Comparison of ENCODE assay signal across 15 cellular contexts in genomic region chr3:186971578-186971977, GRCh38. TPM values are rescaled to one million over a fixed set of nuclear protein-coding genes. Genes with fewer than 3 reads are reported as not detected.
A peak's percentile ranks its signal among the peaks of the same experiment; 100 is the strongest.
DNase-seq lines count a peak whose midpoint lies in the region; ATAC-seq and TF ChIP-seq lines count a peak whose summit lies in the region.
"Had no signal": no experiment of that assay in that cellular context is flagged by ENCODE, and none has a peak within 500 bp of the region (broad histone marks: within the 10 kb centered on the region; RNA-seq: fewer than 3 reads in every experiment).

No MANE protein-coding gene starts in this region.

- peaks cover 67 to 82% of the 10 kb centered on the region in 2 donors for H3K36me3 Mint-ChIP-seq in CD4-positive, alpha-beta memory T cell
- H3K36me3 Mint-ChIP-seq in activated CD4-positive, alpha-beta memory T cell treated with anti-CD3 and anti-CD28 coated beads for 36 hours = peaks cover 69% of the 10 kb centered on the region

- no peak overlapping the region for H3K4me3 ChIP-seq in CD4-positive, alpha-beta memory T cell (ENCODE audit: low read length in 2 of 2)
- no peak overlapping the region for H3K4me3 ChIP-seq in parathyroid adenoma (ENCODE audit: low read depth, low read length)
- H3K4me3 ChIP-seq: sigmoid colon had no signal

- H3K27me3 ChIP-seq in CD4-positive, alpha-beta memory T cell (ENCODE audit: insufficient read depth, low read length) = no peaks in the 10 kb centered on the region
- H3K27me3 ChIP-seq in parathyroid adenoma (ENCODE audit: control insufficient read depth, insufficient read depth, low read length) = no peaks in the 10 kb centered on the region
- H3K27me3 ChIP-seq: sigmoid colon had no signal

- TF ChIP-seq POLR2A in erythroblast (IDR thresholded peaks at IDR 0.05; ENCODE audit: low read length) = no peak

- no peak overlapping the region for H2AFZ ChIP-seq in parathyroid adenoma

- no peak for DNase-seq in CD4-positive, alpha-beta memory T cell
- DNase-seq in activated CD4-positive, alpha-beta memory T cell treated with anti-CD3 and anti-CD28 coated beads for 36 hours = no peak
- DNase-seq in left cardiac atrium (peak; percentile 70), erythroblast (lab: John Stamatoyannopoulos, UW) (no peak)
- no peak for DNase-seq in activated naive CD4-positive, alpha-beta T cell treated with anti-CD3 and anti-CD28 coated beads, Interleukin-2, amount 50 U/mL, for 16 hours
- DNase-seq: activated gamma-delta T cell, AML-193, mesendoderm, NCI-H1048, NCI-H69, sigmoid colon had no signal

- intact Hi-C loops in CD4-positive, alpha-beta memory T cell (cut with micrococcal nuclease) = no loop called here
- intact Hi-C loops in activated CD4-positive, alpha-beta memory T cell treated with anti-CD3 and anti-CD28 coated beads for 36 hours (cut with micrococcal nuclease) = no loop called here
- intact Hi-C loops in left cardiac atrium (cut with DNase I) = no loop called here

- POLR2A ChIA-PET in CD4-positive, alpha-beta memory T cell (lab: Charles Lee; ENCODE audit: partially characterized antibody) = interaction anchor here (0.6 to 1.1 kb wide), 2 partner anchors 10 to 35 kb away, joined by 3 to 4 read pairs; no protein-coding TSS in a partner anchor
- POLR2A ChIA-PET in activated CD4-positive, alpha-beta memory T cell treated with anti-CD3 and anti-CD28 coated beads for 36 hours (lab: Charles Lee) = no interaction called here

- H3K9ac ChIP-seq in parathyroid adenoma = no peak overlapping the region

- H3K36me3 ChIP-seq in CD4-positive, alpha-beta memory T cell (ENCODE audit: insufficient read depth, low read length) = peaks cover 58% of the 10 kb centered on the region
- no peaks in the 10 kb centered on the region for H3K36me3 ChIP-seq in parathyroid adenoma (ENCODE audit: control insufficient read depth, insufficient read depth, low read length)
- H3K36me3 ChIP-seq: sigmoid colon had no signal

- CTCF ChIA-PET in CD4-positive, alpha-beta memory T cell (lab: Charles Lee; ENCODE audit: partially characterized antibody) = interaction anchor here (1.0 to 1.9 kb wide), 5 partner anchors 9 to 122 kb away, joined by 3 to 6 read pairs (median 3); no protein-coding TSS in a partner anchor
- CTCF ChIA-PET in activated CD4-positive, alpha-beta memory T cell treated with anti-CD3 and anti-CD28 coated beads for 36 hours (lab: Charles Lee) = interaction anchor here (1.0 to 1.4 kb wide), 2 partner anchors 122 to 194 kb away, joined by 3 to 4 read pairs; no protein-coding TSS in a partner anchor

- no peak overlapping the region for H3K27ac ChIP-seq in CD4-positive, alpha-beta memory T cell (ENCODE audit: low read depth, low read length)
- peak overlapping the region; percentile 34 for H3K27ac ChIP-seq in parathyroid adenoma

- no peaks in the 10 kb centered on the region for H3K9me3 ChIP-seq in CD4-positive, alpha-beta memory T cell (ENCODE audit: control insufficient read depth in 1 of 2, low read length in 2 of 2)
- H3K9me3 ChIP-seq in parathyroid adenoma (ENCODE audit: control insufficient read depth, low read length) = no peaks in the 10 kb centered on the region
- H3K9me3 ChIP-seq: sigmoid colon had no signal

- H3K27me3 Mint-ChIP-seq in CD4-positive, alpha-beta memory T cell = no peaks in the 10 kb centered on the region
- H3K27me3 Mint-ChIP-seq in activated CD4-positive, alpha-beta memory T cell treated with anti-CD3 and anti-CD28 coated beads for 36 hours = no peaks in the 10 kb centered on the region
- H3K27me3 Mint-ChIP-seq: dendritic cell treated with granulocyte-macrophage colony-stimulating factor and Interleukin-4, amounts not matched to agents 40 ng/mL and 50 ng/mL, for 4 days had no signal

- H3K4me3 Mint-ChIP-seq in CD4-positive, alpha-beta memory T cell = no peak overlapping the region
- no peak overlapping the region for H3K4me3 Mint-ChIP-seq in activated CD4-positive, alpha-beta memory T cell treated with anti-CD3 and anti-CD28 coated beads for 36 hours
- H3K4me3 Mint-ChIP-seq: dendritic cell treated with granulocyte-macrophage colony-stimulating factor and Interleukin-4, amounts not matched to agents 40 ng/mL and 50 ng/mL, for 4 days had no signal

- H3K27ac Mint-ChIP-seq in CD4-positive, alpha-beta memory T cell = peak overlapping the region in 4 of 7 donors; percentile 32 to 68 (median 52)
- H3K27ac Mint-ChIP-seq in activated CD4-positive, alpha-beta memory T cell treated with anti-CD3 and anti-CD28 coated beads for 36 hours = peak overlapping the region; percentile 8
- H3K27ac Mint-ChIP-seq: dendritic cell treated with granulocyte-macrophage colony-stimulating factor and Interleukin-4, amounts not matched to agents 40 ng/mL and 50 ng/mL, for 4 days had no signal

- H3K4me2 ChIP-seq in parathyroid adenoma (ENCODE audit: low read length) = no peak overlapping the region

- peaks cover 28 to 53% (median 43%) of the 10 kb centered on the region in 4 donors for H3K4me1 Mint-ChIP-seq in CD4-positive, alpha-beta memory T cell
- peaks cover 43% of the 10 kb centered on the region for H3K4me1 Mint-ChIP-seq in activated CD4-positive, alpha-beta memory T cell treated with anti-CD3 and anti-CD28 coated beads for 36 hours (ENCODE audit: low read depth)

- no peaks in the 10 kb centered on the region for H3K4me1 ChIP-seq in CD4-positive, alpha-beta memory T cell (ENCODE audit: insufficient read depth, low read length)
- peaks cover 10% of the 10 kb centered on the region for H3K4me1 ChIP-seq in parathyroid adenoma

- ATAC-seq in left cardiac atrium = peak; percentile 49 to 66
- ATAC-seq in HG02970 (IDR thresholded peaks at IDR 0.05; ENCODE audit: low FRiP score, unreplicated experiment) = no peak
- no peak for ATAC-seq in GM18909 (IDR thresholded peaks at IDR 0.05; ENCODE audit: poor library complexity, unreplicated experiment)

- no peaks in the 10 kb centered on the region for H3K79me2 ChIP-seq in parathyroid adenoma

- TF ChIP-seq CTCF in parathyroid adenoma (IDR thresholded peaks at IDR 0.05) = no peak

- H3K9me3 Mint-ChIP-seq in CD4-positive, alpha-beta memory T cell = no peaks in the 10 kb centered on the region
- no peaks in the 10 kb centered on the region for H3K9me3 Mint-ChIP-seq in activated CD4-positive, alpha-beta memory T cell treated with anti-CD3 and anti-CD28 coated beads for 36 hours
- H3K9me3 Mint-ChIP-seq: dendritic cell treated with granulocyte-macrophage colony-stimulating factor and Interleukin-4, amounts not matched to agents 40 ng/mL and 50 ng/mL, for 4 days had no signal

RNA-seq across cellular contexts. Expression of gene ST6GAL1, which starts 41.3 kb away (rescaled TPM):
- total RNA-seq in CD4-positive, alpha-beta memory T cell = 100 to 1,000 TPM; 222 to 232 TPM
- 100 to 1,000 TPM; 165 to 172 TPM for polyA plus RNA-seq in CD4-positive, alpha-beta memory T cell
- 100 to 1,000 TPM in 1 of 2 experiments, 10 to 100 TPM in 1; 99.9 to 113 TPM for total RNA-seq in activated CD4-positive, alpha-beta memory T cell treated with anti-CD3 and anti-CD28 coated beads for 36 hours
- 10 to 100 TPM; 46.6 to 67.1 TPM for total RNA-seq in left cardiac atrium

Comparison
In these comparisons a context has a peak if more than half of its experiments do, and no peak if none do; other contexts are left out.
1. ATAC-seq: peak in left cardiac atrium (2 of 2); none in HG02970 (single experiment) and GM18909 (single experiment).